Comparison of ENCODE assay signal across 13 cellular contexts in the genomic region with DNA sequence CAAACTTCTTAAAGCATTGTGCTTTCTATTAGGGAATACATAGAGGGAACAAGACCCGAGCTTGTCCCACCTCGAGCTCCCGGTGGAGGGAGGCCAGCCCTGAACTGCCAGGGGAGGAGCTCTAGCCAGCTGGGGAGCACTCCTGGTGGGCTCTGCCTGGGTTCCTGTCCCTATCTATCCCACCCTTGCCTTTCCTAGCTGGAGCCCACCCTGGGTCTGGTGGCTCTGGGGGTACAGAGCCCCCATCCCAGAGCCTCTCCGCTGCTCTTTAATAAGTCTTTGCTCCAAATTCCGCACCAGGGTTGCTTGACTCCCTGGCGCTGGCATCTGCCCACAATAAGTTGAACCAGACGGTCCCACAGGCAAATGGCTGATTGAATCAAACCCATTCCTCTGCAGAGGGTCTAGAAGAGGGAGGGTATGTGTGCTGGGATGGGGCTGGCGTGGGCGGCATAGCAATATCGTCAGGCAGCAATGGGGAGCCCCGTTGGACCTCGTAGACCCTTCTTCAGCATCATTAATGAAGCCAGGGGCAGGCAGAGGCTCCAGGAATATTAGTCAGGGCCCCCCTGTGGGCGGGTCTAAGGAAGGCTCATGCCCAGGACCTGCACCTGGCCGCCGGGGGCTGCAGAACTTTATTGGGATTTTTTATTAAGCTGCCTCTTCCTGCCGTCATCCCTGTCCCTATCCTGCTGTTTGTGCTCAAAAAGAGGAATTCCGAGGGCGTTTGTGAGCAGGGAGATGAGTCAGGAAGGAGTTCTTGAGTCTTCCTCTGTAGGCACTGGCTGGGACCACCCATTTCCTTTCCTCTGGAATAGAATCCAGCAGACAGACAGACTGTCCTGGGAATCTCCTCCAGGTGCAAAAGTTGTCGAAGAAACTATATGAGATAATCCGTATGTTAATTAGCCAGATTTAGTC. TPM values are rescaled to one million over a fixed set of nuclear protein-coding genes. Genes with fewer than 3 reads are reported as not detected.
A peak's percentile ranks its signal among the peaks of the same experiment; 100 is the strongest.
DNase-seq lines count a peak whose midpoint lies in the region; ATAC-seq and TF ChIP-seq lines count a peak whose summit lies in the region.
"Had no signal": no experiment of that assay in that cellular context is flagged by ENCODE, and none has a peak within 500 bp of the region (broad histone marks: within the 10 kb centered on the region; RNA-seq: fewer than 3 reads in every experiment).

No MANE protein-coding gene starts in this region.

- no peak overlapping the region for H3K27ac Mint-ChIP-seq in HFFc6
- peak overlapping the region in 1 of 10 donors; percentile 26 for H3K27ac Mint-ChIP-seq in naive thymus-derived CD8-positive, alpha-beta T cell
- H3K27ac Mint-ChIP-seq: activated naive CD4-positive, alpha-beta T cell treated with anti-CD3 and anti-CD28 coated beads for 36 hours had no signal

- no peaks in the 10 kb centered on the region for H3K36me3 Mint-ChIP-seq in HFFc6 (ENCODE audit: low read depth)
- H3K36me3 Mint-ChIP-seq in naive thymus-derived CD8-positive, alpha-beta T cell: no peaks in the 10 kb centered on the region

- peak overlapping the region; percentile 10 to 80 for H3K27ac ChIP-seq in coronary artery

- peak overlapping the region; percentile 44 for H3K4me3 ChIP-seq in coronary artery

- DNase-seq in A172 (ENCODE audit: low spot score) (peak; percentile 39), HFFc6 (peak; percentile 2), coronary artery (ENCODE audit: low spot score) (peak; percentile 70), NK-92 (lab: John Stamatoyannopoulos, UW; ENCODE audit: unreplicated experiment) (no peak), DMS153 treated with DMSO at 0.1 percent for 48 hours (lab: John Stamatoyannopoulos, UW; ENCODE audit: unreplicated experiment) (no peak)
- DNase-seq in naive thymus-derived CD8-positive, alpha-beta T cell: no peak
- no peak for DNase-seq in stimulated activated CD4-positive, alpha-beta T cell treated with anti-CD3 and anti-CD28 coated beads, Interleukin-1b, Interleukin-23, amount 100 ng/mL, for 48 hours
- DNase-seq: activated CD4-positive, alpha-beta T cell treated with anti-CD3 and anti-CD28 coated beads, Interleukin-2, amount 50 U/mL, for 4 hours; activated naive CD4-positive, alpha-beta T cell treated with anti-CD3 and anti-CD28 coated beads for 36 hours; NCI-H1694 treated with DMSO at 0.1 percent for 48 hours; NK-92 treated with Interleukin-12 subunit alpha and Interleukin-12 subunit beta, amount 100 ng/mL, for 24 hours had no signal

- peaks cover 11% of the 10 kb centered on the region; the same call in 1 of the 2 replicates for H3K4me1 Mint-ChIP-seq in HFFc6 (ENCODE audit: low read depth)
- peaks cover 2 to 39% (median 9%) of the 10 kb centered on the region in 4 donors for H3K4me1 Mint-ChIP-seq in naive thymus-derived CD8-positive, alpha-beta T cell

- no peak for ATAC-seq in naive thymus-derived CD8-positive, alpha-beta T cell
- ATAC-seq in HG02884 (IDR thresholded peaks at IDR 0.05; ENCODE audit: unreplicated experiment): no peak

- peaks cover 20% of the 10 kb centered on the region for H3K27me3 Mint-ChIP-seq in HFFc6 (ENCODE audit: insufficient read depth)
- H3K27me3 Mint-ChIP-seq in naive thymus-derived CD8-positive, alpha-beta T cell: peaks cover 10 to 60% (median 44%) of the 10 kb centered on the region in 5 donors

- no peaks in the 10 kb centered on the region for H3K9me3 Mint-ChIP-seq in HFFc6
- H3K9me3 Mint-ChIP-seq in naive thymus-derived CD8-positive, alpha-beta T cell: no peaks in the 10 kb centered on the region
- H3K9me3 Mint-ChIP-seq: activated naive CD4-positive, alpha-beta T cell treated with anti-CD3 and anti-CD28 coated beads for 36 hours had no signal

- H3K4me3 Mint-ChIP-seq in HFFc6: no peak overlapping the region
- peak overlapping the region in 8 of 10 donors; percentile 9 to 73 (median 58) for H3K4me3 Mint-ChIP-seq in naive thymus-derived CD8-positive, alpha-beta T cell
- H3K4me3 Mint-ChIP-seq: activated naive CD4-positive, alpha-beta T cell treated with anti-CD3 and anti-CD28 coated beads for 36 hours had no signal

- no peak for TF ChIP-seq CTCF in HFFc6 (IDR thresholded peaks at IDR 0.05)
- TF ChIP-seq CTCF in coronary artery (IDR thresholded peaks at IDR 0.05): no peak

- POLR2A ChIA-PET in naive thymus-derived CD8-positive, alpha-beta T cell (lab: Charles Lee): no interaction called here

RNA-seq across cellular contexts. Expression of gene RIC3, which starts 38.5 kb away (rescaled TPM):
- 1.1 TPM in 1 of 2 replicates, not detected in the other for total RNA-seq in A172 (2014; rRNA removed; shearing (Covaris generic))
- not detected for total RNA-seq in HFFc6 (2021; fragmentation: NEBNext Ultra II Directional; extraction: Animal tissue kit (Norgen Biotek cat#: 25700))
- total RNA-seq in naive thymus-derived CD8-positive, alpha-beta T cell: 10 to 100 TPM; 57.6 to 58.1 TPM
- polyA plus RNA-seq in naive thymus-derived CD8-positive, alpha-beta T cell: 1 to 10 TPM; 2.2 to 4.4 (median 3.5) TPM
- total RNA-seq: dermis blood vessel endothelial cell had no signal

RNA-seq across cellular contexts. Expression of gene LMO1, which starts 56.3 kb away (rescaled TPM):
- total RNA-seq in A172 (2014; rRNA removed; shearing (Covaris generic)): 0.22 and 1.7 TPM in 2 replicates
- total RNA-seq in HFFc6 (2021; fragmentation: NEBNext Ultra II Directional; extraction: Animal tissue kit (Norgen Biotek cat#: 25700)): not detected
- total RNA-seq in naive thymus-derived CD8-positive, alpha-beta T cell: not detected
- not detected for polyA plus RNA-seq in naive thymus-derived CD8-positive, alpha-beta T cell
- total RNA-seq: activated naive CD4-positive, alpha-beta T cell treated with anti-CD3 and anti-CD28 coated beads for 36 hours; dermis blood vessel endothelial cell had no signal

Comparison
In these comparisons a context has a peak if more than half of its experiments do, and no peak if none do; other contexts are left out.
1. DNase-seq: peak in A172 (single experiment), HFFc6 (single experiment) and coronary artery (single experiment); none in naive thymus-derived CD8-positive, alpha-beta T cell (0 of 10), NK-92 (single experiment), stimulated activated CD4-positive, alpha-beta T cell treated with anti-CD3 and anti-CD28 coated beads, Interleukin-1b, Interleukin-23, amount 100 ng/mL, for 48 hours (single experiment) and DMS153 treated with DMSO at 0.1 percent for 48 hours (single experiment).
2. RNA of gene RIC3, which starts 38.5 kb away (total RNA-seq): 57.6 to 58.1 TPM in naive thymus-derived CD8-positive, alpha-beta T cell; 1.1 TPM in A172 and not detected in HFFc6; every median in the first group is over 10 times any median in the second.